1 cellular context compared by ENCODE assay signal in genomic region chr18:23438608-23439366, GRCh38.
TF ChIP-seq lines count a peak whose summit lies in the region.

No MANE protein-coding gene starts in this region.

TF ChIP-seq in HepG2, 621 proteins besides CTCF, POLR2A, EP300 and RAD21 (continued from another document):
- TF ChIP-seq FOXO4 (CRISPR knock-in tag; conservative IDR thresholded peaks at IDR 0.05) = 0 out of 2 replicates have a peak, but pooled peaks have one; percentile 49
- TF ChIP-seq LCORL (IDR thresholded peaks at IDR 0.05) = no peak
- TF ChIP-seq LCORL (CRISPR knock-in tag; IDR thresholded peaks at IDR 0.05) = 0 out of 2 replicates have a peak, but pooled peaks have one; percentile 24
- peak; percentile 24; the same call in 1 of the 2 replicates for TF ChIP-seq RARA (CRISPR knock-in tag; IDR thresholded peaks at IDR 0.05)
- peak; percentile 26; the same call in 1 of the 2 replicates for TF ChIP-seq SALL1 (CRISPR knock-in tag; IDR thresholded peaks at IDR 0.05)
- no peak; the same call in 1 of the 2 replicates for TF ChIP-seq ZNF687 (CRISPR knock-in tag; IDR thresholded peaks at IDR 0.05)
- TF ChIP-seq NFIB (CRISPR knock-in tag; IDR thresholded peaks at IDR 0.05; ENCODE audit: borderline replicate concordance) = no peak
- no peak for TF ChIP-seq TBX2 (CRISPR knock-in tag; IDR thresholded peaks at IDR 0.05; ENCODE audit: borderline replicate concordance)
- peak; percentile 64; the same call in 1 of the 2 replicates for TF ChIP-seq ZNF383 (CRISPR knock-in tag; IDR thresholded peaks at IDR 0.05; ENCODE audit: borderline replicate concordance)
- 0 out of 2 replicates have a peak, but pooled peaks have one; percentile 14 for TF ChIP-seq ARID4A (CRISPR knock-in tag; IDR thresholded peaks at IDR 0.05; ENCODE audit: borderline replicate concordance)
- peak; percentile 94 for TF ChIP-seq ZNF430 (CRISPR knock-in tag; IDR thresholded peaks at IDR 0.05)
- TF ChIP-seq PHF8 (CRISPR knock-in tag; IDR thresholded peaks at IDR 0.05) = 0 out of 2 replicates have a peak, but pooled peaks have one; percentile 16
- TF ChIP-seq ZFX (CRISPR knock-in tag; IDR thresholded peaks at IDR 0.05; ENCODE audit: low read depth) = peak; percentile 64
- 0 out of 2 replicates have a peak, but pooled peaks have one; percentile 3 for TF ChIP-seq ZGPAT (CRISPR knock-in tag; IDR thresholded peaks at IDR 0.05)
- TF ChIP-seq, protein P1, sequence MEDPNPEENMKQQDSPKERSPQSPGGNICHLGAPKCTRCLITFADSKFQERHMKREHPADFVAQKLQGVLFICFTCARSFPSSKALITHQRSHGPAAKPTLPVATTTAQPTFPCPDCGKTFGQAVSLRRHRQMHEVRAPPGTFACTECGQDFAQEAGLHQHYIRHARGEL (CRISPR knock-in tag; IDR thresholded peaks at IDR 0.05) = no peak
- TF ChIP-seq ZNF644 (CRISPR knock-in tag; IDR thresholded peaks at IDR 0.05; ENCODE audit: low read depth) = 0 out of 2 replicates have a peak, but pooled peaks have one; percentile 10
- TF ChIP-seq GLI4 (CRISPR knock-in tag; IDR thresholded peaks at IDR 0.05; ENCODE audit: borderline replicate concordance) = 0 out of 2 replicates have a peak, but pooled peaks have one; percentile 31
- TF ChIP-seq SAP130 (CRISPR knock-in tag; IDR thresholded peaks at IDR 0.05; ENCODE audit: low read depth) = peak; percentile 34; the same call in 1 of the 2 replicates
- no peak for TF ChIP-seq NR1H2 (CRISPR knock-in tag; IDR thresholded peaks at IDR 0.05; ENCODE audit: borderline replicate concordance, low read depth)
